Comparison of ENCODE assay signal across 10 cellular contexts in genomic region chr12:116955382-116956021, GRCh38. TPM values are rescaled to one million over a fixed set of nuclear protein-coding genes. Genes with fewer than 3 reads are reported as not detected.
DNase-seq lines count a peak whose midpoint lies in the region; ATAC-seq lines count a peak whose summit lies in the region.
"Had no signal": no experiment of that assay in that cellular context is flagged by ENCODE, and none has a peak within 500 bp of the region (broad histone marks: within the 10 kb centered on the region; RNA-seq: fewer than 3 reads in every experiment).

No MANE protein-coding gene starts in this region.

- no peak overlapping the region for H3K4ac ChIP-seq in trophoblast cell (ENCODE audit: low read depth, low read length)

- H3K79me2 ChIP-seq in trophoblast cell (ENCODE audit: control insufficient read depth, insufficient read depth, low read length, poor library complexity) = no peaks in the 10 kb centered on the region

- H3K9ac ChIP-seq in trophoblast cell (ENCODE audit: low read length) = no peak overlapping the region

- no peak overlapping the region for H3K4me3 ChIP-seq in trophoblast cell (ENCODE audit: low read depth, low read length)
- H3K4me3 ChIP-seq: cardiac muscle cell had no signal

- H2AFZ ChIP-seq in trophoblast cell (ENCODE audit: insufficient read depth, low read length, poor library complexity) = no peak overlapping the region

- no peak overlapping the region for H2AK5ac ChIP-seq in trophoblast cell (ENCODE audit: low read length)

- H2BK5ac ChIP-seq in trophoblast cell (ENCODE audit: low read depth, low read length, poor library complexity) = no peak overlapping the region

- H3K27me3 ChIP-seq in trophoblast cell (ENCODE audit: insufficient read depth, low read length) = no peaks in the 10 kb centered on the region
- H3K27me3 ChIP-seq: cardiac muscle cell had no signal

- H3K79me1 ChIP-seq in trophoblast cell (ENCODE audit: low read length) = no peaks in the 10 kb centered on the region

- H3K27ac ChIP-seq in trophoblast cell (ENCODE audit: low read depth, low read length) = no peak overlapping the region
- H3K27ac ChIP-seq: cardiac muscle cell had no signal

- ATAC-seq in HG03039 (IDR thresholded peaks at IDR 0.05; ENCODE audit: unreplicated experiment) (no peak), GM18502 (IDR thresholded peaks at IDR 0.05; ENCODE audit: poor library complexity, unreplicated experiment) (no peak), HG02610 (IDR thresholded peaks at IDR 0.05; ENCODE audit: unreplicated experiment) (no peak)

- H4K12ac ChIP-seq in trophoblast cell (ENCODE audit: low read depth, low read length) = no peak overlapping the region

- H2BK12ac ChIP-seq in trophoblast cell (ENCODE audit: low read length) = no peak overlapping the region

- no CpG with 5 or more reads among the region's 4 CpGs for WGBS in trophoblast cell (ENCODE audit: extremely low coverage, insufficient coverage, insufficient read length)

- no peak overlapping the region for H3K14ac ChIP-seq in trophoblast cell (ENCODE audit: low read length)

- H3K4me2 ChIP-seq in trophoblast cell (ENCODE audit: low read length) = no peak overlapping the region

- peaks cover 2% of the 10 kb centered on the region for H3K9me3 ChIP-seq in trophoblast cell (ENCODE audit: insufficient read depth, low read depth, low read length)

- peaks cover 0 to 4% of the 10 kb centered on the region in 2 experiments for H3K4me1 ChIP-seq in trophoblast cell (ENCODE audit: control insufficient read depth in 1 of 2, insufficient read depth in 2 of 2, low read length in 2 of 2)

- no peak overlapping the region for H3K18ac ChIP-seq in trophoblast cell (ENCODE audit: low read length)

- peak; percentile 9 for DNase-seq in NCI-H82 (lab: John Stamatoyannopoulos, UW)
- DNase-seq in NCI-H82 treated with DMSO at 0.1 percent for 48 hours (lab: John Stamatoyannopoulos, UW; ENCODE audit: unreplicated experiment) = no peak
- peak; percentile 59 for DNase-seq in NCI-H2029 (lab: John Stamatoyannopoulos, UW)
- DNase-seq in effector CD4-positive, alpha-beta T cell = peak; percentile 5
- DNase-seq in trophoblast cell = peak; percentile 38 to 68
- DNase-seq: naive B cell had no signal

- no peak overlapping the region for H4K91ac ChIP-seq in trophoblast cell (ENCODE audit: low read depth, low read length)

- no peak overlapping the region for H2BK120ac ChIP-seq in trophoblast cell (ENCODE audit: insufficient read depth, low read length, poor library complexity)

- H3K36me3 ChIP-seq in trophoblast cell (ENCODE audit: control insufficient read depth in 1 of 2, insufficient read depth in 2 of 2, low read length in 2 of 2) = peaks cover 0 to 3% of the 10 kb centered on the region in 2 experiments
- H3K36me3 ChIP-seq: cardiac muscle cell had no signal

- no peak overlapping the region for H4K8ac ChIP-seq in trophoblast cell (ENCODE audit: low read depth, low read length)

- H3K23ac ChIP-seq in trophoblast cell (ENCODE audit: low read length) = no peak overlapping the region

RNA-seq across cellular contexts. Expression of gene FBXW8, which starts 44.8 kb away (rescaled TPM):
- 11.6 and 12.1 TPM in 2 replicates for polyA plus RNA-seq in trophoblast cell (2013)
